25 cellular contexts compared by ENCODE assay signal in the genomic region with DNA sequence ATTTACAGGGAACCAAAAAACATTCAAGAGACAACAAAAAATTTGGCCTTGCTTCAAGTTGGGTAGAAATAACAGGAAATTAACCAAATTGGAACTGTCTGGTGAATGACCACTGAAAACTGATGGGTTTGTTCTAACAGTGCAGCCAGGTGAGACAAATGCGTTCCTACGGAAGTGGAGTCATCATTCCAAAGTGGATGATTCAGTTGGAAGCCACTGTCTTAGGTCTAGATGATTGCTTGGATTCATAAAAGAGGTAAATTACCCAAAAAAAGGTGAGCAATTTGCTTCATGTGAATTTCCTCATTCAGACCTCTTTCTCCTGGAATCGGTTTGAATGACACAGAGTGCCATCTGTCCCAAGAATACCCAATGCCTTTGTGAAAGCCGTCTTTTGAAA.
"Had no signal": no experiment of that assay in that cellular context is flagged by ENCODE, and none has a peak within 500 bp of the region (broad histone marks: within the 10 kb centered on the region; RNA-seq: fewer than 3 reads in every experiment).

No MANE protein-coding gene starts in this region.

- ATAC-seq: activated CD4-positive, alpha-beta T cell treated with anti-CD3 and anti-CD28 coated beads for 36 hours; activated T-helper 17 cell treated with anti-CD3 and anti-CD28 coated beads, Interleukin-2, amount 50 U/mL, for 72 hours had no signal

- H3K9me3 ChIP-seq: esophagus squamous epithelium had no signal

- H3K4me1 ChIP-seq: esophagus squamous epithelium had no signal

- H3K36me3 ChIP-seq: brain microvascular endothelial cell, cardiac muscle cell, esophagus squamous epithelium had no signal

- DNase-seq: activated CD4-positive, alpha-beta memory T cell treated with anti-CD3 and anti-CD28 coated beads, Interleukin-2, amount 10 ng/mL, durations not matched to agents 7 days and 5 days; activated CD4-positive, alpha-beta T cell treated with anti-CD3 and anti-CD28 coated beads for 36 hours; activated CD4-positive, alpha-beta T cell treated with anti-CD3 and anti-CD28 coated beads, Interleukin-2, amount 10 ng/mL, durations not matched to agents 24 days and 14 days; activated CD4-positive, CD25-positive, alpha-beta regulatory T cell; activated CD4-positive, CD25-positive, alpha-beta regulatory T cell treated with anti-CD3 and anti-CD28 coated beads, Interleukin-2, amount 50 U/mL, for 72 hours; activated CD8-positive, alpha-beta memory T cell treated with anti-CD3 and anti-CD28 coated beads, Interleukin-2, amount 50 U/mL, for 48 hours; activated effector memory CD4-positive, alpha-beta T cell treated with Interleukin-2 at 50 U/mL for 16 hours; activated gamma-delta T cell treated with Interleukin-2 at 50 U/mL for 16 hours; activated naive CD4-positive, alpha-beta T cell treated with anti-CD3 and anti-CD28 coated beads, Interleukin-2, amount 50 U/mL, for 16 hours; activated naive CD4-positive, alpha-beta T cell treated with Interleukin-2 at 50 U/mL for 16 hours; activated T-cell treated with anti-CD3 and anti-CD28 coated beads for 4 hours; activated T-cell treated with anti-CD3 and anti-CD28 coated beads, Interleukin-2, amount 50 U/mL, for 24 hours; amniotic stem cell; anterior cingulate cortex; brain microvascular endothelial cell; dorsolateral prefrontal cortex; effector memory CD4-positive, alpha-beta T cell; endodermal cell; esophagus squamous epithelium; head of caudate nucleus; hypothalamus; T-helper 2 cell had no signal

- H3K27ac ChIP-seq: brain microvascular endothelial cell, cardiac muscle cell, coronary artery, dorsolateral prefrontal cortex, esophagus squamous epithelium had no signal

- H3K4me3 ChIP-seq: cardiac muscle cell, coronary artery, dorsolateral prefrontal cortex, esophagus squamous epithelium had no signal

- H3K27me3 ChIP-seq: brain microvascular endothelial cell, cardiac muscle cell, dorsolateral prefrontal cortex, esophagus squamous epithelium had no signal
